1 cellular context compared by ENCODE assay signal in genomic region chr11:67406969-67407699, GRCh38.
TF ChIP-seq lines count a peak whose summit lies in the region.

No MANE protein-coding gene starts in this region.

TF ChIP-seq in IMR-90, 13 proteins besides CTCF, POLR2A, EP300 and RAD21:
- TF ChIP-seq CEBPB (IDR thresholded peaks at IDR 0.05; ENCODE audit: low read depth, low read length) = no peak
